8 cellular contexts compared by ENCODE assay signal in the genomic region with DNA sequence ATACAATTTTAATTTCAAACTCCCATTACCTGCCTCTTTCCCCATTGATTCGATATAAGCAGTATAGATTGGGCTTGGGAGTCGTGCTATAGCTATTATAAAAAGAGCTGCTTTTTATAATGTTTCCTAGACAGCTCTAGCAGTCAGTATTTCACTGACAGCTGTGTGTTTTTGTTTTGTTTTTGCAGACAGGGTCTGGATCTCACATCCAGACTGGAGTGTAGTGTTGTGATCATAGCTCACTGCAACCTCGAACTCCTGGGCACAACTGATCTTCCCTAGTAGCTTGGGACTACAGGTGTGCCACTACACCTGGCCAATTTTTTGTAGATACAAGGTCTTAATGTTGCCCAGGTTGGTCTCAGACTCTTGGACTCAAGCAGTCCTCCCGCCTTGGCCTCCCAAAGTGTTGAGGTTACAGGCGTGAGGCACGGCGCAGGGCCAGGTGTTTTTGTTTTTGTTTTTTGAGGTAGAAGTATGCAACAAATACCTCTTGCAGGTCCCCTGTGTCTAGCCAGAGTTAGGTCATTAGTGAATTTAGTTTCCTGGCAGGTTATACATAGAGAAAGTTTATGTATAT. TPM values are rescaled to one million over a fixed set of nuclear protein-coding genes. Genes with fewer than 3 reads are reported as not detected.
DNase-seq lines count a peak whose midpoint lies in the region; ATAC-seq and TF ChIP-seq lines count a peak whose summit lies in the region.

No MANE protein-coding gene starts in this region.

- H3K4me3 ChIP-seq in BLaER1, result peak overlapping the region; percentile 96
- H3K4me3 ChIP-seq in Loucy (ENCODE audit: low read length, poor library complexity, severe bottlenecking), result peak overlapping the region; percentile 96
- peak overlapping the region; percentile 86 for H3K4me3 ChIP-seq in coronary artery

- H3F3A ChIP-seq in Loucy (ENCODE audit: low read depth), result 0 out of 2 replicates have a peak, but pooled peaks cover 2% of the 10 kb centered on the region

- no peaks in the 10 kb centered on the region for H3K36me3 Mint-ChIP-seq in natural killer cell treated with Interleukin-12 subunit alpha and Interleukin-12 subunit beta and Interleukin-15 and Interleukin-18, amount 100 ng/mL, for 72 hours

- H3K9me3 Mint-ChIP-seq in natural killer cell treated with Interleukin-12 subunit alpha and Interleukin-12 subunit beta and Interleukin-15 and Interleukin-18, amount 100 ng/mL, for 72 hours, result no peaks in the 10 kb centered on the region

- peaks cover 53% of the 10 kb centered on the region for H3K4me1 ChIP-seq in BLaER1
- peaks cover 39% of the 10 kb centered on the region for H3K4me1 ChIP-seq in Loucy (ENCODE audit: insufficient read depth, low read length, poor library complexity, severe bottlenecking)

- peaks cover 35 to 37% of the 10 kb centered on the region in 2 donors for H3K4me1 Mint-ChIP-seq in natural killer cell treated with Interleukin-12 subunit alpha and Interleukin-12 subunit beta and Interleukin-15 and Interleukin-18, amount 100 ng/mL, for 72 hours (ENCODE audit: low read depth in 2 of 2)

- H3K27ac Mint-ChIP-seq in natural killer cell treated with Interleukin-12 subunit alpha and Interleukin-12 subunit beta and Interleukin-15 and Interleukin-18, amount 100 ng/mL, for 72 hours, result peak overlapping the region; percentile 96

- H3K4me3 Mint-ChIP-seq in natural killer cell treated with Interleukin-12 subunit alpha and Interleukin-12 subunit beta and Interleukin-15 and Interleukin-18, amount 100 ng/mL, for 72 hours, result peak overlapping the region; percentile 100

- H4K20me1 ChIP-seq in BLaER1 (peaks cover 60% of the 10 kb centered on the region), Loucy (ENCODE audit: insufficient read depth, low read length, poor library complexity, severe bottlenecking) (peaks cover 65% of the 10 kb centered on the region)

- DNase-seq in coronary artery (ENCODE audit: low spot score) (no peak), foreskin melanocyte (no peak), AG08395 (ENCODE audit: low spot score) (no peak), RPMI8226 (no peak), superior temporal gyrus (ENCODE audit: extremely low spot score) (no peak)
- DNase-seq in natural killer cell treated with Interleukin-12 subunit alpha and Interleukin-12 subunit beta and Interleukin-15 and Interleukin-18, amount 100 ng/mL, for 72 hours (ENCODE audit: low spot score), result no peak

- H3K27me3 ChIP-seq in BLaER1 (no peaks in the 10 kb centered on the region), Loucy (ENCODE audit: insufficient read depth, low read length, poor library complexity, severe bottlenecking) (no peaks in the 10 kb centered on the region)

- no peaks in the 10 kb centered on the region for H3K27me3 Mint-ChIP-seq in natural killer cell treated with Interleukin-12 subunit alpha and Interleukin-12 subunit beta and Interleukin-15 and Interleukin-18, amount 100 ng/mL, for 72 hours

- no peak overlapping the region for H2AFZ ChIP-seq in Loucy (ENCODE audit: low read length)

- peak overlapping the region; percentile 97 for H3K4me2 ChIP-seq in BLaER1
- H3K4me2 ChIP-seq in Loucy (ENCODE audit: low read depth, low read length, poor library complexity, severe bottlenecking), result peak overlapping the region; percentile 92

- H3K27ac ChIP-seq in BLaER1 (peak overlapping the region; percentile 95), coronary artery (peak overlapping the region in 1 of 2 donors; percentile 11)

- TF ChIP-seq CTCF in Loucy (conservative IDR thresholded peaks at IDR 0.05; ENCODE audit: low read length), result no peak
- no peak for TF ChIP-seq CTCF in coronary artery (IDR thresholded peaks at IDR 0.05)

- H3K9me2 ChIP-seq in Loucy (replicated peaks; ENCODE audit: low read depth, low read length), result no peaks in the 10 kb centered on the region

- H3K36me3 ChIP-seq in BLaER1, result peaks cover 35% of the 10 kb centered on the region
- H3K36me3 ChIP-seq in Loucy (ENCODE audit: insufficient read depth, low read length), result 0 out of 2 replicates have a peak, but pooled peaks cover 9% of the 10 kb centered on the region

- no peak for ATAC-seq in natural killer cell treated with Interleukin-12 subunit alpha and Interleukin-12 subunit beta and Interleukin-15 and Interleukin-18, amount 100 ng/mL, for 72 hours

- peaks cover 67% of the 10 kb centered on the region for H3K79me2 ChIP-seq in Loucy (ENCODE audit: insufficient read depth, low read length)

- H3K9me3 ChIP-seq in BLaER1 (no peaks in the 10 kb centered on the region), Loucy (ENCODE audit: insufficient read depth, low read depth, low read length) (no peaks in the 10 kb centered on the region)

- H3K9ac ChIP-seq in BLaER1, result peak overlapping the region; percentile 98
- H3K9ac ChIP-seq in Loucy (ENCODE audit: low read depth, low read length, poor library complexity, severe bottlenecking), result peak overlapping the region; percentile 98

RNA-seq across cellular contexts. Expression of a gene that starts 1.7 kb away (rescaled TPM):
- 100 to 1,000 TPM; 145 to 291 TPM for total RNA-seq in natural killer cell treated with Interleukin-12 subunit alpha and Interleukin-12 subunit beta and Interleukin-15 and Interleukin-18, amount 100 ng/mL, for 72 hours

RNA-seq across cellular contexts. Expression of a gene that starts 35.0 kb away (rescaled TPM):
- 100 to 1,000 TPM; 137 to 181 TPM for total RNA-seq in natural killer cell treated with Interleukin-12 subunit alpha and Interleukin-12 subunit beta and Interleukin-15 and Interleukin-18, amount 100 ng/mL, for 72 hours

RNA-seq across cellular contexts. Expression of a gene that starts 38.3 kb away (rescaled TPM):
- 1 to 10 TPM; 4.4 to 6.9 TPM for total RNA-seq in natural killer cell treated with Interleukin-12 subunit alpha and Interleukin-12 subunit beta and Interleukin-15 and Interleukin-18, amount 100 ng/mL, for 72 hours
